Comparison of ENCODE assay signal across 1 cellular context in the genomic region with DNA sequence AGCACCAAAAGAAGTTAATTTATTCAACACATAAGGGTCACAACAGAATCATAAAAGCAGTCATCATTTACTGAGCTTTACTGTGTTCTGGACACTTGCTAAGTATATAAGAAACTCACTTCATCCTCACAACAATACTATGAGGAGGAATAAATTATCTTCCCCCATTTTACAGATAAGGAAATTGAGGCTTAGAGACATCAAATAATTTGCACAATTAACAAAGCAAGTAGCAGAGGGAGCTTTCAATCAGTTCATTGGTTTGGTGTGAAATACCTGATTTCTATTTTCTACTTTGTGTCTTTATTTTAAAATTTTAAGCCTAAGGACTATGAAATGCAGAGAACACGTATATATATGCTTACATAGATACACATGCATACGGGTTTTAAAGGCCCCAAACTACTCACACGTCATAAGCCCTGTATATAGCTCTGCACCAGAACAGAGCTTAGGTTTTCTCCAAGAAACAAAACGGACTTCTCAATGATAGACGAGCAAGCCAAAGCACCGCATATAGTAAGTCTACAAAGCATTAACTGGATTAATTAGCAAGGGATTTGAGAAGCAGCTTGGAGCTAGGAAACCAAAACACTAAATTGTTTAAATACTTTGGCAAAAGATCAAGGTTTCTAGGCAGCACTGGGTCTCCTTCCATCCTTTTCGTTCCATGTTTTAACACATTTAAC.
TF ChIP-seq lines count a peak whose summit lies in the region.

No MANE protein-coding gene starts in this region.

TF ChIP-seq in K562, 482 proteins besides CTCF, POLR2A, EP300 and RAD21 (continued from another document):
- TF ChIP-seq, protein P1, sequence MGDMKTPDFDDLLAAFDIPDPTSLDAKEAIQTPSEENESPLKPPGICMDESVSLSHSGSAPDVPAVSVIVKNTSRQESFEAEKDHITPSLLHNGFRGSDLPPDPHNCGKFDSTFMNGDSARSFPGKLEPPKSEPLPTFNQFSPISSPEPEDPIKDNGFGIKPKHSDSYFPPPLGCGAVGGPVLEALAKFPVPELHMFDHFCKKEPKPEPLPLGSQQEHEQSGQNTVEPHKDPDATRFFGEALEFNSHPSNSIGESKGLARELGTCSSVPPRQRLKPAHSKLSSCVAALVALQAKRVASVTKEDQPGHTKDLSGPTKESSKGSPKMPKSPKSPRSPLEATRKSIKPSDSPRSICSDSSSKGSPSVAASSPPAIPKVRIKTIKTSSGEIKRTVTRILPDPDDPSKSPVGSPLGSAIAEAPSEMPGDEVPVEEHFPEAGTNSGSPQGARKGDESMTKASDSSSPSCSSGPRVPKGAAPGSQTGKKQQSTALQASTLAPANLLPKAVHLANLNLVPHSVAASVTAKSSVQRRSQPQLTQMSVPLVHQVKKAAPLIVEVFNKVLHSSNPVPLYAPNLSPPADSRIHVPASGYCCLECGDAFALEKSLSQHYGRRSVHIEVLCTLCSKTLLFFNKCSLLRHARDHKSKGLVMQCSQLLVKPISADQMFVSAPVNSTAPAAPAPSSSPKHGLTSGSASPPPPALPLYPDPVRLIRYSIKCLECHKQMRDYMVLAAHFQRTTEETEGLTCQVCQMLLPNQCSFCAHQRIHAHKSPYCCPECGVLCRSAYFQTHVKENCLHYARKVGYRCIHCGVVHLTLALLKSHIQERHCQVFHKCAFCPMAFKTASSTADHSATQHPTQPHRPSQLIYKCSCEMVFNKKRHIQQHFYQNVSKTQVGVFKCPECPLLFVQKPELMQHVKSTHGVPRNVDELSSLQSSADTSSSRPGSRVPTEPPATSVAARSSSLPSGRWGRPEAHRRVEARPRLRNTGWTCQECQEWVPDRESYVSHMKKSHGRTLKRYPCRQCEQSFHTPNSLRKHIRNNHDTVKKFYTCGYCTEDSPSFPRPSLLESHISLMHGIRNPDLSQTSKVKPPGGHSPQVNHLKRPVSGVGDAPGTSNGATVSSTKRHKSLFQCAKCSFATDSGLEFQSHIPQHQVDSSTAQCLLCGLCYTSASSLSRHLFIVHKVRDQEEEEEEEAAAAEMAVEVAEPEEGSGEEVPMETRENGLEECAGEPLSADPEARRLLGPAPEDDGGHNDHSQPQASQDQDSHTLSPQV (IDR thresholded peaks at IDR 0.05) = peak; percentile 13; the same call in 1 of the 2 replicates
- peak; percentile 44; the same call in 1 of the 2 replicates for TF ChIP-seq NFIC (IDR thresholded peaks at IDR 0.05)
- TF ChIP-seq, protein P2, sequence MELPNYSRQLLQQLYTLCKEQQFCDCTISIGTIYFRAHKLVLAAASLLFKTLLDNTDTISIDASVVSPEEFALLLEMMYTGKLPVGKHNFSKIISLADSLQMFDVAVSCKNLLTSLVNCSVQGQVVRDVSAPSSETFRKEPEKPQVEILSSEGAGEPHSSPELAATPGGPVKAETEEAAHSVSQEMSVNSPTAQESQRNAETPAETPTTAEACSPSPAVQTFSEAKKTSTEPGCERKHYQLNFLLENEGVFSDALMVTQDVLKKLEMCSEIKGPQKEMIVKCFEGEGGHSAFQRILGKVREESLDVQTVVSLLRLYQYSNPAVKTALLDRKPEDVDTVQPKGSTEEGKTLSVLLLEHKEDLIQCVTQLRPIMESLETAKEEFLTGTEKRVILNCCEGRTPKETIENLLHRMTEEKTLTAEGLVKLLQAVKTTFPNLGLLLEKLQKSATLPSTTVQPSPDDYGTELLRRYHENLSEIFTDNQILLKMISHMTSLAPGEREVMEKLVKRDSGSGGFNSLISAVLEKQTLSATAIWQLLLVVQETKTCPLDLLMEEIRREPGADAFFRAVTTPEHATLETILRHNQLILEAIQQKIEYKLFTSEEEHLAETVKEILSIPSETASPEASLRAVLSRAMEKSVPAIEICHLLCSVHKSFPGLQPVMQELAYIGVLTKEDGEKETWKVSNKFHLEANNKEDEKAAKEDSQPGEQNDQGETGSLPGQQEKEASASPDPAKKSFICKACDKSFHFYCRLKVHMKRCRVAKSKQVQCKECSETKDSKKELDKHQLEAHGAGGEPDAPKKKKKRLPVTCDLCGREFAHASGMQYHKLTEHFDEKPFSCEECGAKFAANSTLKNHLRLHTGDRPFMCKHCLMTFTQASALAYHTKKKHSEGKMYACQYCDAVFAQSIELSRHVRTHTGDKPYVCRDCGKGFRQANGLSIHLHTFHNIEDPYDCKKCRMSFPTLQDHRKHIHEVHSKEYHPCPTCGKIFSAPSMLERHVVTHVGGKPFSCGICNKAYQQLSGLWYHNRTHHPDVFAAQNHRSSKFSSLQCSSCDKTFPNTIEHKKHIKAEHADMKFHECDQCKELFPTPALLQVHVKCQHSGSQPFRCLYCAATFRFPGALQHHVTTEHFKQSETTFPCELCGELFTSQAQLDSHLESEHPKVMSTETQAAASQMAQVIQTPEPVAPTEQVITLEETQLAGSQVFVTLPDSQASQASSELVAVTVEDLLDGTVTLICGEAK (IDR thresholded peaks at IDR 0.05) = 0 out of 2 replicates have a peak, but pooled peaks have one; percentile 2
- TF ChIP-seq, protein P2 (CRISPR knock-in tag; IDR thresholded peaks at IDR 0.05) = no peak
- no peak for TF ChIP-seq ZNF76 (CRISPR knock-in tag; IDR thresholded peaks at IDR 0.05; ENCODE audit: borderline replicate concordance)
- no peak for TF ChIP-seq KLF6 (CRISPR knock-in tag; IDR thresholded peaks at IDR 0.05; ENCODE audit: borderline replicate concordance)
- TF ChIP-seq ZFP36 (IDR thresholded peaks at IDR 0.05; ENCODE audit: low read depth, low read length, partially characterized antibody) = no peak
- TF ChIP-seq HDAC2 (IDR thresholded peaks at IDR 0.05) = peak; percentile 84; the same call in 1 of the 2 replicates
- TF ChIP-seq PRPF4 (IDR thresholded peaks at IDR 0.05; ENCODE audit: insufficient read depth, low read depth, low read length, poor library complexity, severe bottlenecking) = no peak
- peak; percentile 57; the same call in 1 of the 2 replicates for TF ChIP-seq SMARCA5 (IDR thresholded peaks at IDR 0.05)
- peak; percentile 39 to 85; a peak in 3 of 4 replicates for TF ChIP-seq KDM1A (IDR thresholded peaks at IDR 0.05)
- TF ChIP-seq ZNF165 (CRISPR knock-in tag; IDR thresholded peaks at IDR 0.05; ENCODE audit: borderline replicate concordance) = no peak
- TF ChIP-seq CXXC5 (CRISPR knock-in tag; IDR thresholded peaks at IDR 0.05) = no peak
- TF ChIP-seq, protein P3, sequence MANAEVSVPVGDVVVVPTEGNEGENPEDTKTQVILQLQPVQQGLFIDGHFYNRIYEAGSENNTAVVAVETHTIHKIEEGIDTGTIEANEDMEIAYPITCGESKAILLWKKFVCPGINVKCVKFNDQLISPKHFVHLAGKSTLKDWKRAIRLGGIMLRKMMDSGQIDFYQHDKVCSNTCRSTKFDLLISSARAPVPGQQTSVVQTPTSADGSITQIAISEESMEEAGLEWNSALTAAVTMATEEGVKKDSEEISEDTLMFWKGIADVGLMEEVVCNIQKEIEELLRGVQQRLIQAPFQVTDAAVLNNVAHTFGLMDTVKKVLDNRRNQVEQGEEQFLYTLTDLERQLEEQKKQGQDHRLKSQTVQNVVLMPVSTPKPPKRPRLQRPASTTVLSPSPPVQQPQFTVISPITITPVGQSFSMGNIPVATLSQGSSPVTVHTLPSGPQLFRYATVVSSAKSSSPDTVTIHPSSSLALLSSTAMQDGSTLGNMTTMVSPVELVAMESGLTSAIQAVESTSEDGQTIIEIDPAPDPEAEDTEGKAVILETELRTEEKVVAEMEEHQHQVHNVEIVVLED (CRISPR knock-in tag; IDR thresholded peaks at IDR 0.05) = no peak
- TF ChIP-seq NR4A1 (CRISPR knock-in tag; IDR thresholded peaks at IDR 0.05) = no peak
- no peak for TF ChIP-seq NR4A1 (tag; IDR thresholded peaks at IDR 0.05)
TF ChIP-seq in K562: peak in this region for 13.
